Comparison of ENCODE assay signal across 19 cellular contexts in the genomic region with DNA sequence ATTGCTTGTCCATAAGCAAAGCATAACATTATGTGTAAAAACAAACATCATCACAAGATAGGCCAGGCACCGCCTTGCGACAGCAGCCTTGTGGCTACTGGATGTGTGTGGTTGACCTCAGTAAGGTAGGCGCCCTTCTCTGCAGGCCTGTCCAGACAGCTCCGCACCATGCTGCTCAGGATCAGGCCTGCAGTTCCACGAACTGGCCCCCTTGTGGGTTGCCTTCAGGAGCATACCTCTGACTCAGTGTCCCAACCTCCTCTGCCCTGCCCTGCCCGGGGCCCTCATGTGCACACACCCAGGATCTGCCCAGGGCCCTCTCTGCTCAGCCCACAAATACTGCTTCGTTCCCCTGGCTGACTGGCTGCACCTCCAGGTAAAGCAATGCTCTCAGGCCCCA.
"Had no signal": no experiment of that assay in that cellular context is flagged by ENCODE, and none has a peak within 500 bp of the region (broad histone marks: within the 10 kb centered on the region; RNA-seq: fewer than 3 reads in every experiment).

No MANE protein-coding gene starts in this region.

- H3K4me3 ChIP-seq: coronary artery, lower lobe of right lung, neural progenitor cell, prostate gland, spleen, thyroid gland had no signal

- H3K27me3 ChIP-seq: thyroid gland had no signal

- H3K4me1 ChIP-seq: prostate gland had no signal

- H3K36me3 ChIP-seq: neural progenitor cell, prostate gland, thyroid gland had no signal

- DNase-seq: activated CD4-positive, alpha-beta T cell treated with anti-CD3 and anti-CD28 coated beads for 1 hour; activated naive CD4-positive, alpha-beta T cell treated with Interleukin-2 at 50 U/mL for 16 hours; activated naive CD8-positive, alpha-beta T cell treated with anti-CD3 and anti-CD28 coated beads for 36 hours; activated T-cell treated with anti-CD3 and anti-CD28 coated beads, Interleukin-2, amount 50 U/mL, for 4 hours; cerebellar nuclear complex; endodermal cell; foreskin fibroblast; lower lobe of right lung; naive thymus-derived CD4-positive, alpha-beta T cell; spleen; stimulated activated CD4-positive, alpha-beta T cell treated with anti-CD3 and anti-CD28 coated beads, Interleukin-4, amount 100 ng/mL, for 1 hour; stimulated activated naive CD4-positive, alpha-beta T cell; T-helper 9 cell; thyroid gland had no signal

- H3K4me2 ChIP-seq: neural progenitor cell had no signal

- H2AFZ ChIP-seq: neural progenitor cell had no signal

- H3K27ac ChIP-seq: coronary artery, lower lobe of right lung, neural progenitor cell, prostate gland, spleen, thyroid gland had no signal

- ATAC-seq: activated T-cell treated with anti-CD3 and anti-CD28 coated beads, Interleukin-2, amount 50 U/mL, for 4 hours; left lobe of liver; naive thymus-derived CD4-positive, alpha-beta T cell had no signal

- H3K4me3 Mint-ChIP-seq: activated naive CD8-positive, alpha-beta T cell treated with anti-CD3 and anti-CD28 coated beads for 36 hours; activated T-cell treated with anti-CD3 and anti-CD28 coated beads, Interleukin-2, amount 50 U/mL, for 4 hours; endodermal cell; naive thymus-derived CD4-positive, alpha-beta T cell; neural progenitor cell had no signal

- H3K9me3 ChIP-seq: lower lobe of right lung, prostate gland, spleen, thyroid gland had no signal

- H3K27ac Mint-ChIP-seq: activated naive CD8-positive, alpha-beta T cell treated with anti-CD3 and anti-CD28 coated beads for 36 hours; activated T-helper 2 cell treated with anti-CD3 and anti-CD28 coated beads, Interferon-gamma antibody, Interleukin-2, Interleukin-4, amounts not matched to agents 10 μg/mL and 5 μg/mL and 100 μg/mL, durations not matched to agents 14 hours and 24 hours and 36 hours; endodermal cell; neural progenitor cell had no signal

- H3K9me3 Mint-ChIP-seq: activated naive CD8-positive, alpha-beta T cell treated with anti-CD3 and anti-CD28 coated beads for 36 hours; activated T-cell treated with anti-CD3 and anti-CD28 coated beads, Interleukin-2, amount 50 U/mL, for 4 hours; activated T-helper 2 cell treated with anti-CD3 and anti-CD28 coated beads, Interferon-gamma antibody, Interleukin-2, Interleukin-4, amounts not matched to agents 10 μg/mL and 5 μg/mL and 100 μg/mL, durations not matched to agents 14 hours and 24 hours and 36 hours; endodermal cell; naive thymus-derived CD4-positive, alpha-beta T cell; neural progenitor cell had no signal
